2 cellular contexts compared by ENCODE assay signal in genomic region chr1:229138066-229138465, GRCh38.
TF ChIP-seq lines count a peak whose summit lies in the region.

No MANE protein-coding gene starts in this region.

TF ChIP-seq in IMR-90, 13 proteins besides CTCF, POLR2A, EP300 and RAD21:
- TF ChIP-seq RCOR1 (IDR thresholded peaks at IDR 0.05; ENCODE audit: insufficient replicate concordance, low read length): no peak
- TF ChIP-seq MAFK (IDR thresholded peaks at IDR 0.05; ENCODE audit: low read depth, low read length): no peak
- TF ChIP-seq NFE2L2 (IDR thresholded peaks at IDR 0.05; ENCODE audit: low read depth, low read length): no peak
- TF ChIP-seq FOS (IDR thresholded peaks at IDR 0.05; ENCODE audit: low read depth, low read length): no peak
- no peak for TF ChIP-seq USF2 (IDR thresholded peaks at IDR 0.05; ENCODE audit: low read depth, low read length)
- TF ChIP-seq ELK1 (IDR thresholded peaks at IDR 0.05; ENCODE audit: borderline replicate concordance, low read depth, low read length): no peak
- no peak for TF ChIP-seq CHD1 (IDR thresholded peaks at IDR 0.05; ENCODE audit: low read depth, low read length)

TF ChIP-seq in H1, 55 proteins besides CTCF, POLR2A, EP300 and RAD21:
- no peak for TF ChIP-seq ZNF274 (IDR thresholded peaks at IDR 0.05; ENCODE audit: borderline replicate concordance, extremely low read depth, low read length)
- no peak for TF ChIP-seq USF2 (IDR thresholded peaks at IDR 0.05; ENCODE audit: low read length)
- no peak for TF ChIP-seq SP1 (IDR thresholded peaks at IDR 0.05; ENCODE audit: low read depth, low read length)
- TF ChIP-seq SRF (IDR thresholded peaks at IDR 0.05; ENCODE audit: low read depth, low read length): no peak
- no peak for TF ChIP-seq YY1 (IDR thresholded peaks at IDR 0.05; ENCODE audit: low read depth, low read length)
- no peak for TF ChIP-seq GTF2F1 (IDR thresholded peaks at IDR 0.05; ENCODE audit: borderline replicate concordance, low read depth, low read length)
- no peak for TF ChIP-seq FOSL1 (IDR thresholded peaks at IDR 0.05; ENCODE audit: insufficient read depth, low read depth, low read length)
- no peak for TF ChIP-seq RBBP5 (IDR thresholded peaks at IDR 0.05; ENCODE audit: borderline replicate concordance, low read depth, low read length)
